Comparison of ENCODE assay signal across 1 cellular context in genomic region chr13:111459803-111460547, GRCh38.
TF ChIP-seq lines count a peak whose summit lies in the region.

No MANE protein-coding gene starts in this region.

TF ChIP-seq in H1, 55 proteins besides CTCF, POLR2A, EP300 and RAD21 (continued from another document):
- no peak for TF ChIP-seq CHD7 (IDR thresholded peaks at IDR 0.05; ENCODE audit: insufficient replicate concordance, low read length)
- TF ChIP-seq CREB1 (IDR thresholded peaks at IDR 0.05) = no peak
- no peak for TF ChIP-seq PHF8 (conservative IDR thresholded peaks at IDR 0.05; ENCODE audit: low read depth, low read length)
- no peak for TF ChIP-seq ASH2L (IDR thresholded peaks at IDR 0.05; ENCODE audit: low read length)
- TF ChIP-seq SAP30 (IDR thresholded peaks at IDR 0.05; ENCODE audit: insufficient read depth, insufficient replicate concordance, low read length) = no peak
